Comparison of ENCODE assay signal across 11 cellular contexts in the genomic region with DNA sequence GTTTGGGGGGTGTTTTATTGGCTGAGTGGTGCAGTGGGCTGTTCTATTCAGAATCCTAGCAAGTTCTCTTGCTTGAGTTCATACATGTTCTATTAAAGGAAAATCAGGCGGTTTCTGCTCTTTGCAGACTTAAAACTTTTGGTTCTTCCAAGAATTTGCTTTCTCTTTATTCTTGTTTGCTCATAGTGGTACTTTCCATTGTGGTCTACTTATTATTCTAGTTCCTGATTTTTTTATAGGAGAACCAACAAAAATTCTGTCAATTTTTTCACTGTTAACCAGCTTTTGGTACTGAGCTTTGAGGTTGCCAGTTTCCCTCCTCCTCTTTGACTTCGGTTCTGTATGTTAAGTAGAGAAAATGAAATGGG. TPM values are rescaled to one million over a fixed set of nuclear protein-coding genes. Genes with fewer than 3 reads are reported as not detected.
A peak's percentile ranks its signal among the peaks of the same experiment; 100 is the strongest.
DNase-seq lines count a peak whose midpoint lies in the region; ATAC-seq and TF ChIP-seq lines count a peak whose summit lies in the region.
"Had no signal": no experiment of that assay in that cellular context is flagged by ENCODE, and none has a peak within 500 bp of the region (broad histone marks: within the 10 kb centered on the region; RNA-seq: fewer than 3 reads in every experiment).

No MANE protein-coding gene starts in this region.

- peak; percentile 31 for ATAC-seq in GM21447 (IDR thresholded peaks at IDR 0.05; ENCODE audit: unreplicated experiment)
- ATAC-seq: psoas muscle had no signal

- no peaks in the 10 kb centered on the region; a peak in 1 of 22 replicates for H3K9me3 ChIP-seq in BLaER1 treated with 17β-estradiol and CSF1 and Interleukin-3, amounts not matched to agents 10 nM and 100 nM (replicated peaks in 1 of 11)
- H3K9me3 ChIP-seq: psoas muscle had no signal

- peaks cover 0 to 5% (median 0%) of the 10 kb centered on the region in 11 experiments; a peak in 1 of 22 replicates for H3K36me3 ChIP-seq in BLaER1 treated with 17β-estradiol and CSF1 and Interleukin-3, amounts not matched to agents 10 nM and 100 nM

- peaks cover 11 to 22% (median 19%) of the 10 kb centered on the region in 11 experiments; a peak in 21 of 22 replicates for H3K27me3 ChIP-seq in BLaER1 treated with 17β-estradiol and CSF1 and Interleukin-3, amounts not matched to agents 10 nM and 100 nM

- no peak overlapping the region for H3K9ac ChIP-seq in BLaER1 treated with 17β-estradiol and CSF1 and Interleukin-3, amounts not matched to agents 10 nM and 100 nM

- H3K4me3 Mint-ChIP-seq in glutamatergic neuron (ENCODE audit: unreplicated experiment): peak overlapping the region; percentile 60
- H3K4me3 Mint-ChIP-seq: central memory CD8-positive, alpha-beta T cell had no signal

- H3K4me3 ChIP-seq in BLaER1 treated with 17β-estradiol and CSF1 and Interleukin-3, amounts not matched to agents 10 nM and 100 nM: peak overlapping the region in 2 of 10 experiments; percentile 26; a peak in 2 of 20 replicates
- H3K4me3 ChIP-seq: psoas muscle had no signal

- peaks cover 40% of the 10 kb centered on the region for H3K4me1 Mint-ChIP-seq in glutamatergic neuron (ENCODE audit: low read depth, unreplicated experiment)

- peaks cover 4% of the 10 kb centered on the region for H3K27me3 Mint-ChIP-seq in glutamatergic neuron (ENCODE audit: unreplicated experiment)

- peaks cover 5% of the 10 kb centered on the region for H3K9me3 Mint-ChIP-seq in glutamatergic neuron (ENCODE audit: unreplicated experiment)
- H3K9me3 Mint-ChIP-seq: central memory CD8-positive, alpha-beta T cell had no signal

- H3K27ac Mint-ChIP-seq in glutamatergic neuron (ENCODE audit: unreplicated experiment): peak overlapping the region; percentile 26

- peaks cover 13 to 54% (median 19%) of the 10 kb centered on the region in 10 experiments for H3K4me1 ChIP-seq in BLaER1 treated with 17β-estradiol and CSF1 and Interleukin-3, amounts not matched to agents 10 nM and 100 nM

- DNase-seq in MV-4-11 (lab: John Stamatoyannopoulos, UW) (peak; percentile 80), glutamatergic neuron (no peak), amniotic stem cell (lab: John Stamatoyannopoulos, UW) (no peak), HK-2 (ENCODE audit: unreplicated experiment) (no peak), H4 (ENCODE audit: low spot score) (no peak), NCI-H1930 (lab: John Stamatoyannopoulos, UW) (no peak)
- DNase-seq: activated CD4-positive, alpha-beta T cell treated with anti-CD3 and anti-CD28 coated beads for 48 hours; psoas muscle had no signal

- TF ChIP-seq CTCF in glutamatergic neuron (IDR thresholded peaks at IDR 0.05; ENCODE audit: partially characterized antibody, unreplicated experiment): no peak

- peaks cover 54 to 100% (median 95%) of the 10 kb centered on the region in 11 experiments for H4K20me1 ChIP-seq in BLaER1 treated with 17β-estradiol and CSF1 and Interleukin-3, amounts not matched to agents 10 nM and 100 nM

- H3K4me2 ChIP-seq in BLaER1 treated with 17β-estradiol and CSF1 and Interleukin-3, amounts not matched to agents 10 nM and 100 nM: peak overlapping the region; percentile 17 to 91 (median 48); a peak in 18 of 22 replicates

- H3K27ac ChIP-seq in BLaER1 treated with 17β-estradiol and CSF1 and Interleukin-3, amounts not matched to agents 10 nM and 100 nM: no peak overlapping the region
- H3K27ac ChIP-seq: psoas muscle had no signal

- no peaks in the 10 kb centered on the region for H3K36me3 Mint-ChIP-seq in glutamatergic neuron (ENCODE audit: unreplicated experiment)

RNA-seq across cellular contexts. Expression of a gene that starts 6.7 kb away (rescaled TPM):
- total RNA-seq in glutamatergic neuron (ENCODE audit: unreplicated experiment): 552 TPM
- total RNA-seq in H4 (2014; rRNA removed; shearing (Covaris generic)): 11.4 and 13.5 TPM in 2 replicates

Comparison
In these comparisons a context has a peak if more than half of its experiments do, and no peak if none do; other contexts are left out.
1. RNA of a gene that starts 6.7 kb away (total RNA-seq): 552 TPM in glutamatergic neuron (single experiment); 11.4 to 13.5 TPM in H4; every median in the first group is over 10 times any median in the second.